Comparison of ENCODE assay signal across 8 cellular contexts in the genomic region with DNA sequence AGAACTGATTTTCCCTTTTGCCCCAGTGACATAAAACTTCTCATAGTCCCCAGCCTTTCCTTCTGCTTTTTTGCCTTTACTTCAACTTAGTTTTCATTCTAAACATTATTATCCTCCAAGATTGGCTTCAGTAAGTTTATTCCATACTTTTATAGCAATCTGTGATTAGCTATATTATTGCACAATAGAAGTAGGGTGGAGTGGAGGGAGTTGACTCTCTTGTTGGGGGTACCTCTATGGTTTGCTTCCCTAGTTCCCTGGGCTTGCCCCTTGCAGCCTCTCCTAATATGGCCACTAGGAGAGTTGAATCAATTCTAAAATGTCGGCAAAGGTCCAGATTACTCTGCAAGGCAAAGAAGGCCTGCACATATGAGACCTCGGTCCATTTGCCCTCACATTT. TPM values are rescaled to one million over a fixed set of nuclear protein-coding genes. Genes with fewer than 3 reads are reported as not detected.
"Had no signal": no experiment of that assay in that cellular context is flagged by ENCODE, and none has a peak within 500 bp of the region (broad histone marks: within the 10 kb centered on the region; RNA-seq: fewer than 3 reads in every experiment).

No MANE protein-coding gene starts in this region.

- H3K9ac ChIP-seq: KMS-11 had no signal

- H3K27ac ChIP-seq: HL-60, KMS-11 had no signal

- DNase-seq: KBM-7, KG1 had no signal

- FAIRE-seq: HTR-8/SVneo, K562 had no signal

- ATAC-seq: K562 had no signal

- H3K4me2 ChIP-seq: KMS-11 had no signal

- H3K4me3 ChIP-seq: K562 had no signal

RNA-seq across cellular contexts. Expression of a gene that starts 36.4 kb away (rescaled TPM):
- total RNA-seq: HT-29, K562 had no signal
- polyA plus RNA-seq: IgD-negative memory B cell, K562 had no signal
